Comparison of ENCODE assay signal across 8 cellular contexts in the genomic region with DNA sequence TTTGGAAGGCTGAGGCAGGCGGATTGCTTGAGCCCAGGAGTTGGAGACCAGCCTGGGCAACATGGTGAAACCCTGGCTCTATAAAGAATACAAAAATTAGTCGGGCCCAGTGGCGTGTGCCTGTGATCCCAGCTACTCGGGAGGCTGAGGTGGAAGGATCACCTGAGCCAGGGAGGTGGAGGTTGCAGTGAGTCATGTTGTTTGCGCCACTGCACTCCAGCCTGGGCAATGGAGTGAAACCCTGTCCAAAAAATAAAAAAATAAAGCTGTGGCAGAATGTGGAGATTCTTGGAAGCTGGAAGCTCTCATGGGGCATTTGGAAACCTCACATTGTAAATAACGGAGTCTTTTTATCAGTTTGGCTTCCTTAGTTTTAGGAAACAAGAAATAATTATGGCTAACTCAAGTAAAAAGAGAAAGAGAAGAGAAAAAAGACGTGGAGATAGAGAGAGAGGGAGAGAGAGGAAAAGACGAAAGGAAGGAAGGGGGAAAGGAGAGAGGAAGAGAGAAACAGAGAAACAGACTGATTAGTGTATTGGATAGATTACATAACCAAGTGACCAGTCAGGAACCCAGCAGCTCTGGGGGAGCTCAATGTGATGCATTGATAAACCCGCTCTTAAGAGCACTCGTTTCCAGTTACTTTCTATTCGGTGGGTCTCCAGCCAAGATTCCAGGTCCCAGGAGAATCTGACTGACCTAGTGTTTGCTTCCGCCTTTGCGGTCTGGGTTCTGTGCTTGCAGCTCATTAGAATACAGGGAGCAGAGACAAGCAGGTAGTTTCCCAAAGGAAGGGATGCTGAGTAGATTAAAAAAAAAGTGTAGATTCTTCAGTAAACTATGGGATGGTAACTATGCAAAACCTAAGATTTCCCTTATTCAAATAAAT. TPM values are rescaled to one million over a fixed set of nuclear protein-coding genes. Genes with fewer than 3 reads are reported as not detected.
A peak's percentile ranks its signal among the peaks of the same experiment; 100 is the strongest.
DNase-seq lines count a peak whose midpoint lies in the region; ATAC-seq, FAIRE-seq and TF ChIP-seq lines count a peak whose summit lies in the region.

No MANE protein-coding gene starts in this region.

- no peaks in the 10 kb centered on the region for H3K36me3 ChIP-seq in HUES6 (ENCODE audit: control insufficient read depth, insufficient read depth, low read length)
- no peaks in the 10 kb centered on the region for H3K36me3 ChIP-seq in H1 (ENCODE audit: control insufficient read depth in 2 of 4, insufficient read depth in 4 of 4, low read length in 3 of 4)
- no peaks in the 10 kb centered on the region for H3K36me3 ChIP-seq in mesendoderm (ENCODE audit: control insufficient read depth, insufficient read depth, low read length)

- CTCF ChIA-PET in H1 (lab: Charles Lee; ENCODE audit: partially characterized antibody), result interaction anchor here (0.9 to 2.8 kb wide), 6 partner anchors 7 to 175 kb away, joined by 3 to 13 read pairs (median 3); a partner anchor contains a TSS

- H3K56ac ChIP-seq in H1 (replicated peaks; ENCODE audit: insufficient read length, low read depth, low read length) (no peak overlapping the region), mesendoderm (ENCODE audit: low read length) (peak overlapping the region; percentile 19)

- no peak overlapping the region for H3K4ac ChIP-seq in H1 (replicated peaks; ENCODE audit: insufficient read length, low read depth, low read length)
- H3K4ac ChIP-seq in mesendoderm (ENCODE audit: low read depth, low read length), result no peak overlapping the region

- H3K9ac ChIP-seq in HUES6 (ENCODE audit: low read length) (no peak overlapping the region), H1 (replicated peaks in 1 of 4; ENCODE audit: extremely low read depth in 1 of 4, low read depth in 3 of 4, low read length in 3 of 4) (peak overlapping the region in 1 of 4 experiments; percentile 42; a peak in 2 of 7 replicates), mesendoderm (ENCODE audit: low read length) (no peak overlapping the region)

- peak overlapping the region; percentile 69 for H3K4me3 ChIP-seq in HUES6 (ENCODE audit: low read depth, low read length)
- peak overlapping the region; percentile 54 to 83 (median 68) for H3K4me3 ChIP-seq in H1 (ENCODE audit: extremely low read depth in 1 of 4, insufficient read depth in 2 of 4, low read depth in 3 of 4, low read length in 4 of 4)
- no peak overlapping the region for H3K4me3 ChIP-seq in mesendoderm (ENCODE audit: low read length)

- POLR2A ChIA-PET in H1 (lab: Charles Lee; ENCODE audit: partially characterized antibody), result interaction anchor here (0.7 to 3.9 kb wide), 11 partner anchors 9 to 298 kb away, joined by 3 to 60 read pairs (median 5); a partner anchor contains a TSS

- H4K20me1 ChIP-seq in H1 (replicated peaks in 1 of 2; ENCODE audit: control insufficient read depth in 1 of 2, insufficient read depth in 2 of 2, low read length in 2 of 2), result no peaks in the 10 kb centered on the region

- FAIRE-seq in H1 (lab: Jason Lieb, UNC), result no peak

- H3K4me1 Mint-ChIP-seq in type B pancreatic cell (ENCODE audit: unreplicated experiment), result peaks cover 15% of the 10 kb centered on the region

- no peak for TF ChIP-seq RAD21 in H1 (IDR thresholded peaks at IDR 0.05 in 1 of 2, conservative IDR thresholded peaks at IDR 0.05 in 1 of 2; ENCODE audit: low read depth in 2 of 2, low read length in 2 of 2)

- ATAC-seq in HG02870 (IDR thresholded peaks at IDR 0.05; ENCODE audit: unreplicated experiment) (no peak), HG03457 (IDR thresholded peaks at IDR 0.05; ENCODE audit: unreplicated experiment) (no peak)

- no peak for TF ChIP-seq POLR2A in H1 (IDR thresholded peaks at IDR 0.05; ENCODE audit: control extremely low read depth in 1 of 2, low read depth in 2 of 2, low read length in 2 of 2)

- H4K91ac ChIP-seq in H1 (replicated peaks; ENCODE audit: insufficient read length, low read length), result no peak overlapping the region

- H2BK15ac ChIP-seq in H1 (ENCODE audit: low read length) (no peak overlapping the region), mesendoderm (replicated peaks; ENCODE audit: low read depth) (no peak overlapping the region)

- H2BK12ac ChIP-seq in H1 (ENCODE audit: low read depth, low read length), result no peak overlapping the region

- in situ Hi-C loops in SK-MEL-5 (cut with HindIII; ENCODE audit: low pct_unique_long_range_greater_than_20kb, low sequenced_read_pairs), result no loop called here

- H4K8ac ChIP-seq in H1 (ENCODE audit: extremely low read depth, insufficient read depth, low read length) (no peak overlapping the region), mesendoderm (ENCODE audit: low read depth, low read length) (no peak overlapping the region)

- H2AK5ac ChIP-seq in H1 (ENCODE audit: low read depth, low read length), result no peak overlapping the region
- no peak overlapping the region for H2AK5ac ChIP-seq in mesendoderm (ENCODE audit: low read length)

- H3K79me2 ChIP-seq in H1 (ENCODE audit: control insufficient read depth in 1 of 2, insufficient read depth in 2 of 2, low read length in 2 of 2) (peaks cover 0 to 18% of the 10 kb centered on the region in 2 experiments; a peak in 2 of 4 replicates), mesendoderm (ENCODE audit: control insufficient read depth, insufficient read depth, low read length) (peaks cover 2% of the 10 kb centered on the region)

- no peak overlapping the region for H2BK20ac ChIP-seq in H1 (ENCODE audit: low read length)

- H3K23ac ChIP-seq in H1 (ENCODE audit: insufficient read length) (no peak overlapping the region), mesendoderm (ENCODE audit: low read length) (no peak overlapping the region)

- peaks cover 5% of the 10 kb centered on the region for H3K23me2 ChIP-seq in H1 (ENCODE audit: low read depth, low read length)

- no peaks in the 10 kb centered on the region for H3K27me3 Mint-ChIP-seq in type B pancreatic cell

- H4K5ac ChIP-seq in H1 (ENCODE audit: insufficient read length, low read depth, low read length), result no peak overlapping the region
- no peak overlapping the region for H4K5ac ChIP-seq in mesendoderm (ENCODE audit: low read length)

- no peak overlapping the region for H2BK120ac ChIP-seq in H1 (replicated peaks; ENCODE audit: low read depth, low read length)
- no peak overlapping the region for H2BK120ac ChIP-seq in mesendoderm (ENCODE audit: low read depth, low read length)

- TF ChIP-seq EP300 in H1 (IDR thresholded peaks at IDR 0.05; ENCODE audit: borderline replicate concordance in 1 of 2, low read depth in 2 of 2, low read length in 2 of 2), result no peak

- H3K4me1 ChIP-seq in HUES6 (ENCODE audit: control insufficient read depth, insufficient read depth, low read length) (peaks cover 7% of the 10 kb centered on the region), H1 (replicated peaks in 1 of 4; ENCODE audit: control insufficient read depth in 3 of 4, insufficient read depth in 4 of 4, low read length in 3 of 4) (peaks cover 0 to 2% (median 0%) of the 10 kb centered on the region in 4 experiments; a peak in 2 of 7 replicates), mesendoderm (ENCODE audit: control insufficient read depth, low read depth, low read length) (no peaks in the 10 kb centered on the region)

- no peak overlapping the region for H3K14ac ChIP-seq in H1 (ENCODE audit: insufficient read length)

- TF ChIP-seq CTCF in H1 (IDR thresholded peaks at IDR 0.05; ENCODE audit: control extremely low read depth in 1 of 3, insufficient read depth in 1 of 3, low read depth in 1 of 3, low read length in 3 of 3), result no peak
- no peak for TF ChIP-seq CTCF in type B pancreatic cell (conservative IDR thresholded peaks at IDR 0.05)

- H3K27ac ChIP-seq in HUES6 (ENCODE audit: low read depth, low read length) (no peak overlapping the region), H1 (ENCODE audit: low read depth, low read length) (no peak overlapping the region), mesendoderm (ENCODE audit: low read depth, low read length) (no peak overlapping the region)

- no peaks in the 10 kb centered on the region; the same call in 1 of the 2 replicates for H3K79me1 ChIP-seq in H1 (ENCODE audit: low read depth, low read length)
- H3K79me1 ChIP-seq in mesendoderm (ENCODE audit: low read length), result no peaks in the 10 kb centered on the region

- H2BK5ac ChIP-seq in H1 (ENCODE audit: low read depth, low read length), result peak overlapping the region; percentile 60; the same call in 1 of the 2 replicates
- H2BK5ac ChIP-seq in mesendoderm (ENCODE audit: low read length), result no peak overlapping the region

- DNase-seq in DMS 273 (lab: John Stamatoyannopoulos, UW; ENCODE audit: unreplicated experiment), result peak; percentile 80
- DNase-seq in SK-MEL-5 (ENCODE audit: low read depth, low spot score), result peak; percentile 83
- DNase-seq in H1 (ENCODE audit: low read depth in 1 of 2, low spot score in 2 of 2), result peak in 1 of 2 experiments; percentile 55
- peak; percentile 78 for DNase-seq in mesendoderm
- peak; percentile 27 for DNase-seq in type B pancreatic cell (ENCODE audit: extremely low spot score, unreplicated experiment)

- H3K18ac ChIP-seq in H1 (ENCODE audit: extremely low read depth, low read length), result no peak overlapping the region
- no peak overlapping the region for H3K18ac ChIP-seq in mesendoderm (ENCODE audit: low read length)

- H2AFZ ChIP-seq in H1 (ENCODE audit: low read length), result peak overlapping the region; percentile 76

- no peaks in the 10 kb centered on the region for H3K9me3 Mint-ChIP-seq in type B pancreatic cell

- H3K9me3 ChIP-seq in HUES6 (ENCODE audit: control insufficient read depth, insufficient read depth, low read depth, low read length), result no peaks in the 10 kb centered on the region
- H3K9me3 ChIP-seq in H1 (ENCODE audit: insufficient read depth in 2 of 2, low read depth in 1 of 2, low read length in 1 of 2), result no peaks in the 10 kb centered on the region

- peak overlapping the region; percentile 99 for H3K4me3 Mint-ChIP-seq in type B pancreatic cell

- no peaks in the 10 kb centered on the region for H3K36me3 Mint-ChIP-seq in type B pancreatic cell

- H3K4me2 ChIP-seq in H1 (ENCODE audit: insufficient read depth in 1 of 2, low read depth in 2 of 2, low read length in 2 of 2) (peak overlapping the region; percentile 52 to 63), mesendoderm (ENCODE audit: low read length) (no peak overlapping the region)

- peak overlapping the region; percentile 98 for H3K27ac Mint-ChIP-seq in type B pancreatic cell

- H3K27me3 ChIP-seq in HUES6 (ENCODE audit: control insufficient read depth, insufficient read depth, low read length) (no peaks in the 10 kb centered on the region), H1 (replicated peaks in 1 of 4; ENCODE audit: control insufficient read depth in 3 of 4, extremely low read depth in 1 of 4, insufficient read depth in 3 of 4, low read length in 3 of 4) (no peaks in the 10 kb centered on the region), mesendoderm (ENCODE audit: insufficient read depth, low read length, poor library complexity) (no peaks in the 10 kb centered on the region)

- WGBS in H1 (ENCODE audit: extremely low coverage in 1 of 2, insufficient coverage in 1 of 2, insufficient read length in 1 of 2, insufficient replicate concordance in 2 of 2, low coverage in 1 of 2, low lambda C conversion rate in 2 of 2, missing lambda C conversion rate in 1 of 2), 2 experiments, result 55% methylated on average over 13 of the region's 13 CpGs; no CpG with 5 or more reads in 1 of the 2 experiments
- no CpG with 5 or more reads among the region's 13 CpGs for WGBS in mesendoderm (ENCODE audit: extremely low coverage, insufficient coverage, low lambda C conversion rate)

RNA-seq across cellular contexts. Expression of a gene that starts 1.1 kb away (rescaled TPM):
- total RNA-seq in SK-MEL-5 (2014; rRNA removed; shearing (Covaris generic)), result 23.0 and 29.0 TPM in 2 replicates
- polyA plus RNA-seq in SK-MEL-5 (2015; cell fraction: cytosol; rRNA removed), result 14.4 and 16.2 TPM in 2 replicates
- polyA plus RNA-seq in SK-MEL-5 (2015; cell fraction: nucleus; rRNA removed), result 6.6 and 7.4 TPM in 2 replicates
- 31.9 and 36.0 TPM in 2 replicates for total RNA-seq in H1 (2021; fragmentation: NEBNext Ultra II Directional; extraction: Animal tissue kit (Norgen Biotek cat#: 25700))
- 3.1 and 4.4 TPM in 2 replicates for polyA plus RNA-seq in H1 (2011; rRNA removed)
- polyA plus RNA-seq in H1 (2011; cell fraction: cytosol; rRNA removed), result 6.5 TPM
- 7.7 TPM for polyA plus RNA-seq in H1 (2011; cell fraction: nucleus; rRNA removed)
- 7.9 to 17.9 TPM (median 11.9 TPM) in 4 replicates for polyA plus RNA-seq in H1 (2012, experiment 1 of 2)
- polyA plus RNA-seq in H1 (2012, experiment 2 of 2), result 0.84 TPM
- polyA plus RNA-seq in H1 (2013, experiment 1 of 2), result 24.8 TPM
- polyA plus RNA-seq in H1 (2013, experiment 2 of 2), result 25.8 TPM
- 17.1 and 22.7 TPM in 2 replicates for polyA minus RNA-seq in H1 (2011; rRNA and poly(A)+ RNA removed)
- 18.6 TPM for polyA minus RNA-seq in H1 (2011; cell fraction: cytosol; rRNA and poly(A)+ RNA removed)
- 29.4 TPM for polyA minus RNA-seq in H1 (2011; cell fraction: nucleus; rRNA and poly(A)+ RNA removed)
- polyA plus RNA-seq in mesendoderm (2013, experiment 1 of 2), result 23.4 TPM
- 23.3 TPM for polyA plus RNA-seq in mesendoderm (2013, experiment 2 of 2)
- 22.1 and 28.4 TPM in 2 replicates for total RNA-seq in type B pancreatic cell (ENCODE audit: low replicate concordance)

RNA-seq across cellular contexts. Expression of a gene that starts 22.6 kb away (rescaled TPM):
- total RNA-seq in SK-MEL-5 (2014; rRNA removed; shearing (Covaris generic)), result 96.3 and 110 TPM in 2 replicates
- polyA plus RNA-seq in SK-MEL-5 (2015; cell fraction: cytosol; rRNA removed), result 47.9 and 71.2 TPM in 2 replicates
- polyA plus RNA-seq in SK-MEL-5 (2015; cell fraction: nucleus; rRNA removed), result 16.7 and 23.0 TPM in 2 replicates
- 150 and 157 TPM in 2 replicates for total RNA-seq in H1 (2021; fragmentation: NEBNext Ultra II Directional; extraction: Animal tissue kit (Norgen Biotek cat#: 25700))
- polyA plus RNA-seq in H1 (2011; rRNA removed), result 97.0 and 139 TPM in 2 replicates
- polyA plus RNA-seq in H1 (2011; cell fraction: cytosol; rRNA removed), result 196 TPM
- 31.1 TPM for polyA plus RNA-seq in H1 (2011; cell fraction: nucleus; rRNA removed)
- polyA plus RNA-seq in H1 (2012, experiment 1 of 2), result 143 to 182 TPM (median 169 TPM) in 4 replicates
- 64.4 TPM for polyA plus RNA-seq in H1 (2012, experiment 2 of 2)
- polyA plus RNA-seq in H1 (2013, experiment 1 of 2), result 166 TPM
- 159 TPM for polyA plus RNA-seq in H1 (2013, experiment 2 of 2)
- 36.9 and 43.5 TPM in 2 replicates for polyA minus RNA-seq in H1 (2011; rRNA and poly(A)+ RNA removed)
- 46.8 TPM for polyA minus RNA-seq in H1 (2011; cell fraction: cytosol; rRNA and poly(A)+ RNA removed)
- 26.7 TPM for polyA minus RNA-seq in H1 (2011; cell fraction: nucleus; rRNA and poly(A)+ RNA removed)
- 196 TPM for polyA plus RNA-seq in mesendoderm (2013, experiment 1 of 2)
- 197 TPM for polyA plus RNA-seq in mesendoderm (2013, experiment 2 of 2)
- 84.4 and 84.5 TPM in 2 replicates for total RNA-seq in type B pancreatic cell (ENCODE audit: low replicate concordance)

RNA-seq across cellular contexts. Expression of a gene that starts 51.4 kb away (rescaled TPM):
- total RNA-seq in SK-MEL-5 (2014; rRNA removed; shearing (Covaris generic)), result 52.9 and 56.2 TPM in 2 replicates
- 56.0 and 72.3 TPM in 2 replicates for polyA plus RNA-seq in SK-MEL-5 (2015; cell fraction: cytosol; rRNA removed)
- polyA plus RNA-seq in SK-MEL-5 (2015; cell fraction: nucleus; rRNA removed), result 43.0 and 44.7 TPM in 2 replicates
- 52.8 and 54.7 TPM in 2 replicates for total RNA-seq in H1 (2021; fragmentation: NEBNext Ultra II Directional; extraction: Animal tissue kit (Norgen Biotek cat#: 25700))
- 17.6 and 26.9 TPM in 2 replicates for polyA plus RNA-seq in H1 (2011; rRNA removed)
- polyA plus RNA-seq in H1 (2011; cell fraction: cytosol; rRNA removed), result 26.9 TPM
- polyA plus RNA-seq in H1 (2011; cell fraction: nucleus; rRNA removed), result 28.8 TPM
- 28.7 to 38.6 TPM (median 32.2 TPM) in 4 replicates for polyA plus RNA-seq in H1 (2012, experiment 1 of 2)
- 28.5 TPM for polyA plus RNA-seq in H1 (2012, experiment 2 of 2)
- polyA plus RNA-seq in H1 (2013, experiment 1 of 2), result 17.9 TPM
- 22.5 TPM for polyA plus RNA-seq in H1 (2013, experiment 2 of 2)
- polyA minus RNA-seq in H1 (2011; rRNA and poly(A)+ RNA removed), result 39.7 and 50.1 TPM in 2 replicates
- 33.2 TPM for polyA minus RNA-seq in H1 (2011; cell fraction: cytosol; rRNA and poly(A)+ RNA removed)
- 36.5 TPM for polyA minus RNA-seq in H1 (2011; cell fraction: nucleus; rRNA and poly(A)+ RNA removed)
- polyA plus RNA-seq in mesendoderm (2013, experiment 1 of 2), result 22.7 TPM
- 24.4 TPM for polyA plus RNA-seq in mesendoderm (2013, experiment 2 of 2)
- total RNA-seq in type B pancreatic cell (ENCODE audit: low replicate concordance), result 45.0 and 48.5 TPM in 2 replicates
